In the genomic region with DNA sequence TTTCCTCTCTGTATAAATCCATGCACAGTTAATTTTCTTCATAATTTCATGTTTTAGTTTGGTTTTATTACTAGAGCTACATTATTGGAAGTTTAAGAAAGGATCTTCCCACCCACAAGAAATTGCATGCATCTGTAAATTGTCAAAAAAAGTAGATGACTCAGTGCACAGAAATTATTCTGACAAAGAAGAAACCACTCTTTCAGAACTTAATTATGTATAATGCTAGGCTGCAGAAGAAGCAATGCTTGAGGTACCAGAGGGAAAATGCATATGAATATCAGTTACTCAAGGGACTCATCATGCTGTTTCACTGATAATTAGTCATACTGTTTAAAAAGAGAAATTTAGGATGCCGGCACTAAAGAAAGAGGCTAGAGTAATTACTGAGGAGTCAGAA, we compare ENCODE assay signal across 1 cellular context.
TF ChIP-seq lines count a peak whose summit lies in the region.

No MANE protein-coding gene starts in this region.

TF ChIP-seq in IMR-90, 13 proteins besides CTCF, POLR2A, EP300 and RAD21 (continued from another document):
- TF ChIP-seq RFX5 (IDR thresholded peaks at IDR 0.05; ENCODE audit: low read depth, low read length) (no peak), MXI1 (IDR thresholded peaks at IDR 0.05; ENCODE audit: borderline replicate concordance, low read depth, low read length) (no peak), MAZ (IDR thresholded peaks at IDR 0.05; ENCODE audit: borderline replicate concordance, low read depth, low read length) (no peak)
- TF ChIP-seq, protein P1, sequence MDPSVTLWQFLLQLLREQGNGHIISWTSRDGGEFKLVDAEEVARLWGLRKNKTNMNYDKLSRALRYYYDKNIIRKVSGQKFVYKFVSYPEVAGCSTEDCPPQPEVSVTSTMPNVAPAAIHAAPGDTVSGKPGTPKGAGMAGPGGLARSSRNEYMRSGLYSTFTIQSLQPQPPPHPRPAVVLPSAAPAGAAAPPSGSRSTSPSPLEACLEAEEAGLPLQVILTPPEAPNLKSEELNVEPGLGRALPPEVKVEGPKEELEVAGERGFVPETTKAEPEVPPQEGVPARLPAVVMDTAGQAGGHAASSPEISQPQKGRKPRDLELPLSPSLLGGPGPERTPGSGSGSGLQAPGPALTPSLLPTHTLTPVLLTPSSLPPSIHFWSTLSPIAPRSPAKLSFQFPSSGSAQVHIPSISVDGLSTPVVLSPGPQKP (IDR thresholded peaks at IDR 0.05; ENCODE audit: borderline replicate concordance, low read depth, low read length), result no peak
